Comparison of ENCODE assay signal across 8 cellular contexts in the genomic region with DNA sequence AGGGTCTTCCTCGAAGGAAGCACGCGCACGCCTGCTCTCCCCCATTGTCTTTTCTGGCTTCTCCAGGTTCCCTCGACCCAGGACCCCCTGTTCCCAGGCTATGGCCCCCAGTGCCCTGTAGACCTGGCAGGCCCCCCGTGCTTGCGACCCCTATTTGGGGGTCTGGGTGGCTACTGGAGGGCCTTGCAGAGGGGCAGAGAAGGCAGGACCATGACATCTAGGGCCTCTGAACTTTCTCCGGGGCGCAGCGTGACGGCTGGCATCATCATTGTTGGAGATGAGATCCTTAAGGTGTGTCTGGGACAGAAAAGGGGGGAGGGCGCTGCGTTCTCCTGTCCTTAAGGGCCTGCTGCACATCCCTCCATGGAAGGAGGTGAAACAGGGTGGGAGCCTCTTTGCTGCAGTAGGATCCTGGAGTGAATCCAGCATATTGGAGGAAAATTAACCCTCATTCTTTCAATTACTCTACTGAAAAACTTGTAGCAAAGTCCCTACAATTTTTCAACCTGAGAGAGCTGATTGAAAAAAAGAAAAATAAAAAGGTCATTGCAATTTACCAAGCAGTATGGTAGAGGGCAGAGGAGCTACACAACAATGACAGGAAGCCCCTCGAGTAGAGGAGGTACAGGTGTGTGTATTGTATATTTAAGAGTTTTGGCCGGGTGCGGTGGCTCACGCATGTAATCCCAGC. TPM values are rescaled to one million over a fixed set of nuclear protein-coding genes. Genes with fewer than 3 reads are reported as not detected.
DNase-seq lines count a peak whose midpoint lies in the region; ATAC-seq, FAIRE-seq and TF ChIP-seq lines count a peak whose summit lies in the region.

No MANE protein-coding gene starts in this region.

- no peak overlapping the region for H3K27ac Mint-ChIP-seq in activated CD4-positive, alpha-beta T cell treated with anti-CD3 and anti-CD28 coated beads for 36 hours
- H3K27ac Mint-ChIP-seq in activated T-helper 1 cell treated with anti-CD3 and anti-CD28 coated beads, Interleukin-12 subunit alpha, Interleukin-12 subunit beta, Interleukin-2, Interleukin-4 antibody, amounts not matched to agents 30 ng/mL and 10 ng/mL and 1 ng/mL, durations not matched to agents 14 hours and 24 hours and 36 hours, result peak overlapping the region; percentile 42

- no peak for TF ChIP-seq POLR2A in H54 (IDR thresholded peaks at IDR 0.05; ENCODE audit: low read depth, low read length)

- H3K4me3 Mint-ChIP-seq in activated CD4-positive, alpha-beta T cell treated with anti-CD3 and anti-CD28 coated beads for 36 hours, result no peak overlapping the region
- no peak overlapping the region for H3K4me3 Mint-ChIP-seq in activated T-helper 1 cell treated with anti-CD3 and anti-CD28 coated beads, Interleukin-12 subunit alpha, Interleukin-12 subunit beta, Interleukin-2, Interleukin-4 antibody, amounts not matched to agents 30 ng/mL and 10 ng/mL and 1 ng/mL, durations not matched to agents 14 hours and 24 hours and 36 hours

- H3K9me3 ChIP-seq in thymus (ENCODE audit: control insufficient read depth), result no peaks in the 10 kb centered on the region

- H3K4me3 ChIP-seq in thymus (ENCODE audit: low read length), result peak overlapping the region; percentile 65

- H3K36me3 ChIP-seq in thymus (ENCODE audit: control insufficient read depth, insufficient read depth), result peaks cover 13% of the 10 kb centered on the region

- H3K4me1 Mint-ChIP-seq in activated CD4-positive, alpha-beta T cell treated with anti-CD3 and anti-CD28 coated beads for 36 hours, result peaks cover 25% of the 10 kb centered on the region
- H3K4me1 Mint-ChIP-seq in activated T-helper 1 cell treated with anti-CD3 and anti-CD28 coated beads, Interleukin-12 subunit alpha, Interleukin-12 subunit beta, Interleukin-2, Interleukin-4 antibody, amounts not matched to agents 30 ng/mL and 10 ng/mL and 1 ng/mL, durations not matched to agents 14 hours and 24 hours and 36 hours (ENCODE audit: low read depth), result peaks cover 7% of the 10 kb centered on the region

- POLR2A ChIA-PET in activated CD4-positive, alpha-beta T cell treated with anti-CD3 and anti-CD28 coated beads for 36 hours (lab: Charles Lee), result interaction anchor here (0.6 to 2.5 kb wide), 6 partner anchors 10 to 99 kb away, joined by 3 to 10 read pairs (median 4); a partner anchor contains a TSS

- no peaks in the 10 kb centered on the region for H3K27me3 ChIP-seq in thymus (ENCODE audit: control insufficient read depth, insufficient read depth)

- H3K4me1 ChIP-seq in thymus (ENCODE audit: control insufficient read depth, insufficient read depth, low read length), result peaks cover 16% of the 10 kb centered on the region

- WGBS in thymus, result 31% methylated on average over 17 of the region's 17 CpGs

- peak overlapping the region; percentile 15 for H3K27ac ChIP-seq in thymus (ENCODE audit: low read depth)

- no peak for ATAC-seq in activated CD4-positive, alpha-beta T cell treated with anti-CD3 and anti-CD28 coated beads for 36 hours

- peak; percentile 32 for DNase-seq in activated CD4-positive, alpha-beta T cell treated with anti-CD3 and anti-CD28 coated beads for 36 hours
- no peak for DNase-seq in activated CD4-positive, alpha-beta T cell treated with anti-CD3 and anti-CD28 coated beads for 4 hours
- no peak for DNase-seq in activated T-helper 1 cell treated with anti-CD3 and anti-CD28 coated beads, Interleukin-12 subunit alpha, Interleukin-12 subunit beta, Interleukin-2, Interleukin-4 antibody, amounts not matched to agents 30 ng/mL and 10 ng/mL and 1 ng/mL, durations not matched to agents 14 hours and 24 hours and 36 hours (ENCODE audit: low spot score)
- DNase-seq in left kidney (ENCODE audit: low read depth, low spot score) (peak; percentile 24), NCI-H345 (lab: John Stamatoyannopoulos, UW) (no peak), NCI-H1436 treated with DMSO at 0.1 percent for 48 hours (lab: John Stamatoyannopoulos, UW) (no peak), H54 (ENCODE audit: insufficient read length, low spot score) (no peak)

- intact Hi-C loops in activated CD4-positive, alpha-beta T cell treated with anti-CD3 and anti-CD28 coated beads for 36 hours (cut with DNase I, micrococcal nuclease), result loop anchor here (1.0 to 5.0 kb wide), 10 partner anchors 10 to 188 kb away; a partner anchor contains a TSS
- intact Hi-C loops in activated T-helper 1 cell treated with anti-CD3 and anti-CD28 coated beads, Interleukin-12 subunit alpha, Interleukin-12 subunit beta, Interleukin-2, Interleukin-4 antibody, amounts not matched to agents 30 ng/mL and 10 ng/mL and 1 ng/mL, durations not matched to agents 14 hours and 24 hours and 36 hours (cut with micrococcal nuclease), result loop anchor here (1.0 kb wide), 8 partner anchors 10 to 764 kb away; a partner anchor contains a TSS

- H3K27me3 Mint-ChIP-seq in activated CD4-positive, alpha-beta T cell treated with anti-CD3 and anti-CD28 coated beads for 36 hours, result no peaks in the 10 kb centered on the region
- H3K27me3 Mint-ChIP-seq in activated T-helper 1 cell treated with anti-CD3 and anti-CD28 coated beads, Interleukin-12 subunit alpha, Interleukin-12 subunit beta, Interleukin-2, Interleukin-4 antibody, amounts not matched to agents 30 ng/mL and 10 ng/mL and 1 ng/mL, durations not matched to agents 14 hours and 24 hours and 36 hours (ENCODE audit: insufficient read depth), result no peaks in the 10 kb centered on the region

- peaks cover 31% of the 10 kb centered on the region for H3K36me3 Mint-ChIP-seq in activated CD4-positive, alpha-beta T cell treated with anti-CD3 and anti-CD28 coated beads for 36 hours (ENCODE audit: low read depth)
- H3K36me3 Mint-ChIP-seq in activated T-helper 1 cell treated with anti-CD3 and anti-CD28 coated beads, Interleukin-12 subunit alpha, Interleukin-12 subunit beta, Interleukin-2, Interleukin-4 antibody, amounts not matched to agents 30 ng/mL and 10 ng/mL and 1 ng/mL, durations not matched to agents 14 hours and 24 hours and 36 hours (ENCODE audit: low read depth), result peaks cover 17% of the 10 kb centered on the region

- CTCF ChIA-PET in activated CD4-positive, alpha-beta T cell treated with anti-CD3 and anti-CD28 coated beads for 36 hours (lab: Charles Lee), result interaction anchor here (0.5 to 6.5 kb wide), 17 partner anchors 12 to 649 kb away, joined by 3 to 82 read pairs (median 4); a partner anchor contains a TSS

- no peaks in the 10 kb centered on the region for H3K9me3 Mint-ChIP-seq in activated CD4-positive, alpha-beta T cell treated with anti-CD3 and anti-CD28 coated beads for 36 hours (ENCODE audit: low read depth)
- H3K9me3 Mint-ChIP-seq in activated T-helper 1 cell treated with anti-CD3 and anti-CD28 coated beads, Interleukin-12 subunit alpha, Interleukin-12 subunit beta, Interleukin-2, Interleukin-4 antibody, amounts not matched to agents 30 ng/mL and 10 ng/mL and 1 ng/mL, durations not matched to agents 14 hours and 24 hours and 36 hours, result no peaks in the 10 kb centered on the region

- no peak for FAIRE-seq in H54 (lab: Jason Lieb, UNC)

RNA-seq across cellular contexts. Expression of a gene that starts 0.8 kb away (rescaled TPM):
- total RNA-seq in activated CD4-positive, alpha-beta T cell treated with anti-CD3 and anti-CD28 coated beads for 36 hours, result 10 to 100 TPM; 38.0 to 42.4 TPM
- total RNA-seq in activated T-helper 1 cell treated with anti-CD3 and anti-CD28 coated beads, Interleukin-12 subunit alpha, Interleukin-12 subunit beta, Interleukin-2, Interleukin-4 antibody, amounts not matched to agents 30 ng/mL and 10 ng/mL and 1 ng/mL, durations not matched to agents 14 hours and 24 hours and 36 hours, result 69.2 and 74.3 TPM in 2 replicates
- polyA plus RNA-seq in thymus, result 34.8 TPM

RNA-seq across cellular contexts. Expression of a gene that starts 9.4 kb away (rescaled TPM):
- total RNA-seq in activated CD4-positive, alpha-beta T cell treated with anti-CD3 and anti-CD28 coated beads for 36 hours, result 100 to 1,000 TPM; 190 to 196 TPM
- total RNA-seq in activated T-helper 1 cell treated with anti-CD3 and anti-CD28 coated beads, Interleukin-12 subunit alpha, Interleukin-12 subunit beta, Interleukin-2, Interleukin-4 antibody, amounts not matched to agents 30 ng/mL and 10 ng/mL and 1 ng/mL, durations not matched to agents 14 hours and 24 hours and 36 hours, result 151 and 158 TPM in 2 replicates
- 32.8 TPM for polyA plus RNA-seq in thymus

RNA-seq across cellular contexts. Expression of a gene that starts 9.5 kb away (rescaled TPM):
- total RNA-seq in activated CD4-positive, alpha-beta T cell treated with anti-CD3 and anti-CD28 coated beads for 36 hours, result under 1 TPM; 0.79 to 0.80 TPM
- total RNA-seq in activated T-helper 1 cell treated with anti-CD3 and anti-CD28 coated beads, Interleukin-12 subunit alpha, Interleukin-12 subunit beta, Interleukin-2, Interleukin-4 antibody, amounts not matched to agents 30 ng/mL and 10 ng/mL and 1 ng/mL, durations not matched to agents 14 hours and 24 hours and 36 hours, result 1.5 and 1.8 TPM in 2 replicates
- polyA plus RNA-seq in thymus, result 0.16 TPM

RNA-seq across cellular contexts. Expression of a gene that starts 13.4 kb away (rescaled TPM):
- total RNA-seq in activated CD4-positive, alpha-beta T cell treated with anti-CD3 and anti-CD28 coated beads for 36 hours, result 10 to 100 TPM; 45.9 to 65.7 TPM
- 61.4 and 62.3 TPM in 2 replicates for total RNA-seq in activated T-helper 1 cell treated with anti-CD3 and anti-CD28 coated beads, Interleukin-12 subunit alpha, Interleukin-12 subunit beta, Interleukin-2, Interleukin-4 antibody, amounts not matched to agents 30 ng/mL and 10 ng/mL and 1 ng/mL, durations not matched to agents 14 hours and 24 hours and 36 hours
- 66.7 TPM for polyA plus RNA-seq in thymus

RNA-seq across cellular contexts. Expression of a gene that starts 18.7 kb away (rescaled TPM):
- total RNA-seq in activated CD4-positive, alpha-beta T cell treated with anti-CD3 and anti-CD28 coated beads for 36 hours, result 100 to 1,000 TPM in 1 of 2 experiments, 10 to 100 TPM in 1; 94.0 to 105 TPM
- 166 and 172 TPM in 2 replicates for total RNA-seq in activated T-helper 1 cell treated with anti-CD3 and anti-CD28 coated beads, Interleukin-12 subunit alpha, Interleukin-12 subunit beta, Interleukin-2, Interleukin-4 antibody, amounts not matched to agents 30 ng/mL and 10 ng/mL and 1 ng/mL, durations not matched to agents 14 hours and 24 hours and 36 hours
- polyA plus RNA-seq in thymus, result 21.9 TPM

Comparison
In these comparisons a context has a peak if more than half of its experiments do, and no peak if none do; other contexts are left out.
1. DNase-seq: peak in activated CD4-positive, alpha-beta T cell treated with anti-CD3 and anti-CD28 coated beads for 36 hours (single experiment) and left kidney (single experiment); none in activated CD4-positive, alpha-beta T cell treated with anti-CD3 and anti-CD28 coated beads for 4 hours (0 of 2), activated T-helper 1 cell treated with anti-CD3 and anti-CD28 coated beads, Interleukin-12 subunit alpha, Interleukin-12 subunit beta, Interleukin-2, Interleukin-4 antibody, amounts not matched to agents 30 ng/mL and 10 ng/mL and 1 ng/mL, durations not matched to agents 14 hours and 24 hours and 36 hours (single experiment), NCI-H345 (single experiment), NCI-H1436 treated with DMSO at 0.1 percent for 48 hours (single experiment) and H54 (single experiment).